8 cellular contexts compared by ENCODE assay signal in the genomic region with DNA sequence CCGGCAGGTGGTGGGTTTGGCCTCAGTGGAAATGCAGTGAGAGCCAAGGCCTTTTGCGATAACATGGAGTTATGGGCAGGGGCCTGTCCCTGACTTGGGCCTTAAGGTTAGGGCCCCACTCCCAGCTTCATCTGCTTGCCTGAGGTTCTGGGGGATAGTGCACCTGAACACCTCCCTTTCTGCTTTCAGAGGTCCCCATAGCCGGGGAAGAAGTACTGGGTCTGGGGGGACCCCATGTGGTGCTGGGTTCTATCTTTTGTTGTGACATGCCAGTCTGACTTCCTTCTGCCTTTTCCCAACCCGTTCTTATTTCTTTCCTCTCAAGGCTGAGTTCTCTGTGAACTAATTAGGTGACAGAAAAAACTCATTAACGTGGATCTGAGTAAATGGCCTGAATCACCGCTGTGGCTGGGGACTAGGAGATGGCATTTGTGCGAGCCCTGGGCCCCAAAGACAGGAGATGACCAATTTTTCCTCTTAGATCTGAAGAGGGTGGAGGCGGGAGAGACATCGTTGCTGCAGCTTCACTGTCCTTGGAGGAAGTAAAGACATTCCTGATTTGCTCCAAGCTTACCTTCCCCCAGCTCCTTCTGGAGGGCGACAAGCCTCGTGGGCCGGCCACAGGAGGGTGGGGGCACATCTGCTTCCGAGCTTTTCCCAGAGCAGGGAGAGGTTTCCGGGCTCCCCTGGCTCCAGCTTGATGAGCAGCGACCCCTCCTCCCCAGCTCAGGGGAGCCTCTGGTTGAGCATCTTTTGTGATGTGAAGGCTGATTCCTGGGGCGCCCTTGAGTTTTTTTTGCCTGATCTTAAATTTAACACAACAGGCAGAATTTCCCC. TPM values are rescaled to one million over a fixed set of nuclear protein-coding genes. Genes with fewer than 3 reads are reported as not detected.
DNase-seq lines count a peak whose midpoint lies in the region; ATAC-seq lines count a peak whose summit lies in the region.

No MANE protein-coding gene starts in this region.

- peaks cover 2% of the 10 kb centered on the region for H3K36me3 Mint-ChIP-seq in activated T-cell treated with anti-CD3 and anti-CD28 coated beads, Interleukin-2, amount 50 U/mL, for 4 hours (ENCODE audit: insufficient read depth)
- peaks cover 0 to 7% of the 10 kb centered on the region in 2 donors for H3K36me3 Mint-ChIP-seq in activated naive CD4-positive, alpha-beta T cell treated with anti-CD3 and anti-CD28 coated beads, Interleukin-2, amount 50 U/mL, for 72 hours

- H3K4me3 Mint-ChIP-seq in activated T-cell treated with anti-CD3 and anti-CD28 coated beads, Interleukin-2, amount 50 U/mL, for 4 hours: peak overlapping the region; percentile 86

- H3K27me3 ChIP-seq in iPS-20b (ENCODE audit: insufficient read depth, low read length): peaks cover 52% of the 10 kb centered on the region
- no peaks in the 10 kb centered on the region for H3K27me3 ChIP-seq in subcutaneous abdominal adipose tissue (ENCODE audit: control insufficient read depth in 5 of 5, insufficient read depth in 4 of 5, low read length in 5 of 5)

- no peak overlapping the region for H3K27ac ChIP-seq in iPS-20b (ENCODE audit: low read length)
- H3K27ac ChIP-seq in subcutaneous abdominal adipose tissue (ENCODE audit: low read depth, low read length): peak overlapping the region; percentile 99

- no peak for DNase-seq in activated T-cell treated with anti-CD3 and anti-CD28 coated beads, Interleukin-2, amount 50 U/mL, for 4 hours
- DNase-seq in activated T-cell treated with anti-CD3 and anti-CD28 coated beads for 4 hours: no peak
- no peak for DNase-seq in activated naive CD4-positive, alpha-beta T cell treated with anti-CD3 and anti-CD28 coated beads, Interleukin-2, amount 50 U/mL, for 72 hours (ENCODE audit: low spot score in 2 of 2)
- DNase-seq in sciatic nerve (ENCODE audit: low spot score): no peak
- no peak for DNase-seq in NCI-H510A (lab: John Stamatoyannopoulos, UW)

- H3K4me3 ChIP-seq in iPS-20b (ENCODE audit: low read length): peak overlapping the region; percentile 84
- H3K4me3 ChIP-seq in subcutaneous abdominal adipose tissue (ENCODE audit: low read depth in 1 of 5, low read length in 5 of 5): peak overlapping the region; percentile 61 to 91 (median 77)

- H3K4me1 ChIP-seq in iPS-20b (ENCODE audit: insufficient read depth, low read length): peaks cover 26% of the 10 kb centered on the region
- peaks cover 25 to 82% (median 77%) of the 10 kb centered on the region in 5 donors for H3K4me1 ChIP-seq in subcutaneous abdominal adipose tissue (ENCODE audit: control insufficient read depth in 5 of 5, insufficient read depth in 5 of 5, low read length in 5 of 5)

- peaks cover 13% of the 10 kb centered on the region; the same call in 1 of the 2 replicates for H3K36me3 ChIP-seq in iPS-20b (ENCODE audit: insufficient read depth, low read depth, low read length)
- peaks cover 0 to 7% (median 0%) of the 10 kb centered on the region in 5 donors for H3K36me3 ChIP-seq in subcutaneous abdominal adipose tissue (ENCODE audit: control insufficient read depth in 5 of 5, insufficient read depth in 5 of 5, low read length in 5 of 5)

- H3K27ac Mint-ChIP-seq in activated naive CD4-positive, alpha-beta T cell treated with anti-CD3 and anti-CD28 coated beads, Interleukin-2, amount 50 U/mL, for 72 hours: peak overlapping the region; percentile 50 to 61

- H3K9ac ChIP-seq in iPS-20b (ENCODE audit: low read depth, low read length) (peak overlapping the region; percentile 81; the same call in 1 of the 2 replicates), subcutaneous abdominal adipose tissue (ENCODE audit: low read length in 5 of 5) (peak overlapping the region; percentile 74 to 95 (median 93))

- H3K9me3 ChIP-seq in iPS-20b (ENCODE audit: insufficient read depth, low read depth, low read length) (no peaks in the 10 kb centered on the region), subcutaneous abdominal adipose tissue (ENCODE audit: control insufficient read depth in 5 of 5, low read length in 5 of 5) (no peaks in the 10 kb centered on the region)

- H3K9me3 Mint-ChIP-seq in activated T-cell treated with anti-CD3 and anti-CD28 coated beads, Interleukin-2, amount 50 U/mL, for 4 hours: no peaks in the 10 kb centered on the region
- no peaks in the 10 kb centered on the region for H3K9me3 Mint-ChIP-seq in activated naive CD4-positive, alpha-beta T cell treated with anti-CD3 and anti-CD28 coated beads, Interleukin-2, amount 50 U/mL, for 72 hours

- H3K27me3 Mint-ChIP-seq in activated T-cell treated with anti-CD3 and anti-CD28 coated beads, Interleukin-2, amount 50 U/mL, for 4 hours (ENCODE audit: low read depth): peaks cover 9% of the 10 kb centered on the region

- no peak for ATAC-seq in activated T-cell treated with anti-CD3 and anti-CD28 coated beads, Interleukin-2, amount 50 U/mL, for 4 hours
- ATAC-seq in activated naive CD4-positive, alpha-beta T cell treated with anti-CD3 and anti-CD28 coated beads, Interleukin-2, amount 50 U/mL, for 72 hours: peak in 1 of 2 donors; percentile 19
- ATAC-seq in sciatic nerve (no peak), GM21515 (IDR thresholded peaks at IDR 0.05; ENCODE audit: unreplicated experiment) (no peak)

- peaks cover 23% of the 10 kb centered on the region for H3K4me1 Mint-ChIP-seq in activated T-cell treated with anti-CD3 and anti-CD28 coated beads, Interleukin-2, amount 50 U/mL, for 4 hours (ENCODE audit: low read depth)

- intact Hi-C loops in sciatic nerve (cut with DNase I): no loop called here

RNA-seq across cellular contexts. Expression of gene AGAP3, which starts 2.0 kb away (rescaled TPM):
- 10 to 100 TPM; 29.7 to 46.3 (median 35.1) TPM for total RNA-seq in activated T-cell treated with anti-CD3 and anti-CD28 coated beads, Interleukin-2, amount 50 U/mL, for 4 hours
- total RNA-seq in activated naive CD4-positive, alpha-beta T cell treated with anti-CD3 and anti-CD28 coated beads, Interleukin-2, amount 50 U/mL, for 72 hours: 10 to 100 TPM; 26.0 to 52.2 TPM
- 99.7 TPM for total RNA-seq in sciatic nerve

RNA-seq across cellular contexts. Expression of gene TMUB1, which starts 4.9 kb away (rescaled TPM):
- 10 to 100 TPM; 70.3 to 85.3 (median 71.8) TPM for total RNA-seq in activated T-cell treated with anti-CD3 and anti-CD28 coated beads, Interleukin-2, amount 50 U/mL, for 4 hours
- 10 to 100 TPM; 25.8 to 60.5 TPM for total RNA-seq in activated naive CD4-positive, alpha-beta T cell treated with anti-CD3 and anti-CD28 coated beads, Interleukin-2, amount 50 U/mL, for 72 hours
- total RNA-seq in sciatic nerve: 27.8 TPM

RNA-seq across cellular contexts. Expression of gene FASTK, which starts 7.6 kb away (rescaled TPM):
- 100 to 1,000 TPM in 2 of 3 donors, 10 to 100 TPM in 1; 96.5 to 111 (median 104) TPM for total RNA-seq in activated T-cell treated with anti-CD3 and anti-CD28 coated beads, Interleukin-2, amount 50 U/mL, for 4 hours
- 10 to 100 TPM; 27.0 to 62.0 TPM for total RNA-seq in activated naive CD4-positive, alpha-beta T cell treated with anti-CD3 and anti-CD28 coated beads, Interleukin-2, amount 50 U/mL, for 72 hours
- total RNA-seq in sciatic nerve: 57.9 TPM

RNA-seq across cellular contexts. Expression of gene SLC4A2, which starts 28.8 kb away (rescaled TPM):
- 100 to 1,000 TPM; 107 to 125 (median 111) TPM for total RNA-seq in activated T-cell treated with anti-CD3 and anti-CD28 coated beads, Interleukin-2, amount 50 U/mL, for 4 hours
- 10 to 100 TPM; 48.9 to 99.6 TPM for total RNA-seq in activated naive CD4-positive, alpha-beta T cell treated with anti-CD3 and anti-CD28 coated beads, Interleukin-2, amount 50 U/mL, for 72 hours
- total RNA-seq in sciatic nerve: 87.5 TPM

RNA-seq across cellular contexts. Expression of gene CDK5, which starts 30.5 kb away (rescaled TPM):
- 10 to 100 TPM; 14.1 to 15.0 (median 14.3) TPM for total RNA-seq in activated T-cell treated with anti-CD3 and anti-CD28 coated beads, Interleukin-2, amount 50 U/mL, for 4 hours
- 10 to 100 TPM; 13.0 to 19.4 TPM for total RNA-seq in activated naive CD4-positive, alpha-beta T cell treated with anti-CD3 and anti-CD28 coated beads, Interleukin-2, amount 50 U/mL, for 72 hours
- 5.7 TPM for total RNA-seq in sciatic nerve
